30 cellular contexts compared by ENCODE assay signal in genomic region chr17:81132770-81133723, GRCh38. TPM values are rescaled to one million over a fixed set of nuclear protein-coding genes. Genes with fewer than 3 reads are reported as not detected.
A peak's percentile ranks its signal among the peaks of the same experiment; 100 is the strongest.
DNase-seq lines count a peak whose midpoint lies in the region; ATAC-seq and TF ChIP-seq lines count a peak whose summit lies in the region.
"Had no signal": no experiment of that assay in that cellular context is flagged by ENCODE, and none has a peak within 500 bp of the region (broad histone marks: within the 10 kb centered on the region; RNA-seq: fewer than 3 reads in every experiment).

No MANE protein-coding gene starts in this region.

- no peaks in the 10 kb centered on the region for H3K9me3 ChIP-seq in HEK293 (ENCODE audit: control insufficient read depth, insufficient read depth, low read depth, low read length)
- no peaks in the 10 kb centered on the region for H3K9me3 ChIP-seq in duodenal mucosa (ENCODE audit: control insufficient read depth in 1 of 2, low read length in 2 of 2)
- no peaks in the 10 kb centered on the region for H3K9me3 ChIP-seq in lower lobe of right lung
- no peaks in the 10 kb centered on the region for H3K9me3 ChIP-seq in stomach
- H3K9me3 ChIP-seq: psoas muscle, testis had no signal

- H3K36me3 ChIP-seq in HEK293 (ENCODE audit: control insufficient read depth in 2 of 2, insufficient read depth in 1 of 2, low read length in 2 of 2) (no peaks in the 10 kb centered on the region), duodenal mucosa (ENCODE audit: control insufficient read depth in 1 of 2, insufficient read depth in 2 of 2, low read length in 2 of 2) (no peaks in the 10 kb centered on the region), lower lobe of right lung (no peaks in the 10 kb centered on the region), stomach (no peaks in the 10 kb centered on the region)
- H3K36me3 ChIP-seq: brain microvascular endothelial cell had no signal

- H3K27ac ChIP-seq in HEK293 (ENCODE audit: extremely low read depth, low read depth, low read length) = no peak overlapping the region
- H3K27ac ChIP-seq in duodenal mucosa (ENCODE audit: low read depth, low read length) = peak overlapping the region; percentile 77
- peak overlapping the region; percentile 88 for H3K27ac ChIP-seq in lower lobe of right lung
- H3K27ac ChIP-seq in temporal lobe (ENCODE audit: low read depth, low read length) = peak overlapping the region; percentile 99
- H3K27ac ChIP-seq in stomach = peak overlapping the region in 1 of 5 donors; percentile 68
- H3K27ac ChIP-seq: brain microvascular endothelial cell, psoas muscle, testis, VCaP had no signal

- DNase-seq in lower lobe of right lung = peak; percentile 82
- DNase-seq in activated CD4-positive, alpha-beta T cell treated with anti-CD3 and anti-CD28 coated beads for 48 hours = no peak
- DNase-seq in stomach = no peak
- DNase-seq in MCF 10A (ENCODE audit: unreplicated experiment) = no peak
- DNase-seq: activated CD4-positive, alpha-beta T cell treated with anti-CD3 and anti-CD28 coated beads for 36 hours; activated naive CD4-positive, alpha-beta T cell treated with anti-CD3 and anti-CD28 coated beads, Interleukin-2, amount 50 U/mL, for 16 hours; activated T-cell treated with anti-CD3 and anti-CD28 coated beads for 4 hours; AML-193; brain microvascular endothelial cell; CD4-positive, alpha-beta memory T cell; immature natural killer cell; Karpas-422; left colon; psoas muscle; SIG-M5; testis had no signal

- POLR2A ChIA-PET in HEK293 (lab: Yijun Ruan, JAX) (no interaction called here), MCF 10A (lab: Yijun Ruan, JAX) (no interaction called here)

- intact Hi-C loops in lower lobe of right lung (cut with DNase I) = no loop called here
- intact Hi-C loops in stomach (cut with DNase I; ENCODE audit: low total_unique reads) = no loop called here
- intact Hi-C loops in MCF 10A (cut with micrococcal nuclease) = no loop called here

- H3K9ac ChIP-seq in duodenal mucosa (ENCODE audit: low read depth in 1 of 2, low read length in 2 of 2) = peak overlapping the region; percentile 49 to 98

- TF ChIP-seq CTCF in HEK293 (tag by site-specific recombination; IDR thresholded peaks at IDR 0.05) = no peak
- TF ChIP-seq CTCF in lower lobe of right lung (IDR thresholded peaks at IDR 0.05) = no peak
- TF ChIP-seq CTCF in stomach (IDR thresholded peaks at IDR 0.05) = no peak
- no peak for TF ChIP-seq CTCF in MCF 10A (IDR thresholded peaks at IDR 0.05; ENCODE audit: unreplicated experiment)

- peaks cover 6% of the 10 kb centered on the region for H3K4me1 Mint-ChIP-seq in MCF 10A (ENCODE audit: insufficient read depth, unreplicated experiment)
- H3K4me1 Mint-ChIP-seq: activated CD4-positive, alpha-beta T cell treated with anti-CD3 and anti-CD28 coated beads for 36 hours; CD4-positive, alpha-beta memory T cell; GM23338; immature natural killer cell; stimulated activated memory B cell treated with anti-CD40 and anti-IgM and Interleukin-4, amounts not matched to agents 10 μg/mL and 1 μg/mL and 100 μg/mL, for 72 hours had no signal

- BruUV-seq in MCF 10A (replicated peaks; lab: Mats Ljungman, UMichigan) = no TSS peak

- no peak overlapping the region for H3K27ac Mint-ChIP-seq in MCF 10A (ENCODE audit: low read depth, unreplicated experiment)
- H3K27ac Mint-ChIP-seq: activated CD4-positive, alpha-beta T cell treated with anti-CD3 and anti-CD28 coated beads for 36 hours; activated T-helper 2 cell treated with anti-CD3 and anti-CD28 coated beads, Interferon-gamma antibody, Interleukin-2, Interleukin-4, amounts not matched to agents 10 μg/mL and 5 μg/mL and 100 μg/mL, durations not matched to agents 14 hours and 24 hours and 36 hours; CD4-positive, alpha-beta memory T cell; GM23338; immature natural killer cell; stimulated activated memory B cell treated with anti-CD40 and anti-IgM and Interleukin-4, amounts not matched to agents 10 μg/mL and 1 μg/mL and 100 μg/mL, for 72 hours; T-helper 2 cell treated with Interferon-gamma antibody and Interleukin-4, amounts not matched to agents 5 μg/mL and 100 μg/mL, for 36 hours had no signal

- H3K36me3 Mint-ChIP-seq in MCF 10A (ENCODE audit: insufficient read depth, unreplicated experiment) = no peaks in the 10 kb centered on the region
- H3K36me3 Mint-ChIP-seq: CD4-positive, alpha-beta memory T cell; immature natural killer cell; stimulated activated memory B cell treated with anti-CD40 and anti-IgM and Interleukin-4, amounts not matched to agents 10 μg/mL and 1 μg/mL and 100 μg/mL, for 72 hours had no signal

- peak; percentile 36 to 63 for ATAC-seq in lower lobe of right lung
- ATAC-seq in HG03139 (IDR thresholded peaks at IDR 0.05; ENCODE audit: unreplicated experiment) = no peak
- ATAC-seq: activated CD4-positive, alpha-beta T cell treated with anti-CD3 and anti-CD28 coated beads for 36 hours; stimulated activated memory B cell treated with anti-CD40 and anti-IgM and Interleukin-4, amounts not matched to agents 10 μg/mL and 1 μg/mL and 100 μg/mL, for 72 hours had no signal

- no peak for TF ChIP-seq POLR2A in stomach (IDR thresholded peaks at IDR 0.05)

- no peak overlapping the region for H3K4me3 Mint-ChIP-seq in MCF 10A (ENCODE audit: unreplicated experiment)
- H3K4me3 Mint-ChIP-seq: activated CD4-positive, alpha-beta T cell treated with anti-CD3 and anti-CD28 coated beads for 36 hours; CD4-positive, alpha-beta memory T cell; GM23338; immature natural killer cell; stimulated activated memory B cell treated with anti-CD40 and anti-IgM and Interleukin-4, amounts not matched to agents 10 μg/mL and 1 μg/mL and 100 μg/mL, for 72 hours; T-helper 2 cell treated with Interferon-gamma antibody and Interleukin-4, amounts not matched to agents 5 μg/mL and 100 μg/mL, for 36 hours had no signal

- TF ChIP-seq EP300 in stomach (IDR thresholded peaks at IDR 0.05) = no peak

- H3K4me1 ChIP-seq in HEK293 (ENCODE audit: control insufficient read depth, insufficient read depth, low read length) (no peaks in the 10 kb centered on the region), duodenal mucosa (ENCODE audit: control insufficient read depth in 1 of 2, insufficient read depth in 2 of 2, low read length in 2 of 2) (peaks cover 14 to 26% of the 10 kb centered on the region in 2 donors), lower lobe of right lung (peaks cover 10% of the 10 kb centered on the region), stomach (peaks cover 0 to 24% (median 18%) of the 10 kb centered on the region in 4 donors)
- H3K4me1 ChIP-seq: psoas muscle, testis had no signal

- H3K27me3 ChIP-seq in duodenal mucosa (ENCODE audit: control insufficient read depth in 1 of 2, insufficient read depth in 2 of 2, low read length in 2 of 2) (no peaks in the 10 kb centered on the region), lower lobe of right lung (ENCODE audit: low read depth) (no peaks in the 10 kb centered on the region), stomach (no peaks in the 10 kb centered on the region)
- H3K27me3 ChIP-seq: brain microvascular endothelial cell, testis had no signal

- 72 to 86% (median 78%) methylated on average over 8 to 22 of the region's 22 CpGs for WGBS in stomach, 5 donors

- H3K9me3 Mint-ChIP-seq in MCF 10A (ENCODE audit: unreplicated experiment) = no peaks in the 10 kb centered on the region
- H3K9me3 Mint-ChIP-seq: immature natural killer cell had no signal

- H3K4me3 ChIP-seq in HEK293 (ENCODE audit: low read depth, low read length) = no peak overlapping the region
- peak overlapping the region; percentile 54 to 78 for H3K4me3 ChIP-seq in duodenal mucosa (ENCODE audit: low read depth in 1 of 2, low read length in 2 of 2)
- H3K4me3 ChIP-seq in lower lobe of right lung = peak overlapping the region; percentile 54
- H3K4me3 ChIP-seq in stomach = no peak overlapping the region
- H3K4me3 ChIP-seq: GM23338, psoas muscle, testis had no signal

- H3K27me3 Mint-ChIP-seq in MCF 10A (ENCODE audit: insufficient read depth, unreplicated experiment) = no peaks in the 10 kb centered on the region
- H3K27me3 Mint-ChIP-seq: activated CD4-positive, alpha-beta T cell treated with anti-CD3 and anti-CD28 coated beads for 36 hours; CD4-positive, alpha-beta memory T cell; stimulated activated memory B cell treated with anti-CD40 and anti-IgM and Interleukin-4, amounts not matched to agents 10 μg/mL and 1 μg/mL and 100 μg/mL, for 72 hours had no signal

- CTCF ChIA-PET in HEK293 (lab: Yijun Ruan, JAX) (interaction anchor here (1.2 kb wide), 1 partner anchor 109 kb away, joined by 3 read pairs; no protein-coding TSS in a partner anchor), MCF 10A (lab: Yijun Ruan, JAX) (interaction anchor here (0.6 to 1.4 kb wide), 5 partner anchors 10 to 480 kb away, joined by 3 to 4 read pairs (median 3); no protein-coding TSS in a partner anchor)

TF ChIP-seq in HEK293, 187 proteins besides CTCF, POLR2A, EP300 and RAD21 (continues in another document):
- TF ChIP-seq GLI2 (tag by site-specific recombination; IDR thresholded peaks at IDR 0.05; ENCODE audit: borderline replicate concordance, low read depth) (no peak), ZNF133 (tag by site-specific recombination; IDR thresholded peaks at IDR 0.05) (peak; percentile 75), ZNF596 (tag by site-specific recombination; IDR thresholded peaks at IDR 0.05) (no peak), TRIM28 (IDR thresholded peaks at IDR 0.05; ENCODE audit: borderline replicate concordance, low read length) (no peak)

RNA-seq across cellular contexts. Expression of gene PVALEF, which starts 32.3 kb away (rescaled TPM):
- total RNA-seq in lower lobe of right lung (not detected), temporal lobe (not detected), stomach (not detected), MCF 10A (2022) (not detected in 2 replicates)
- polyA plus RNA-seq in stomach = not detected
- total RNA-seq: A673; activated CD4-positive, alpha-beta T cell treated with anti-CD3 and anti-CD28 coated beads for 36 hours; activated T-helper 2 cell treated with anti-CD3 and anti-CD28 coated beads, Interferon-gamma antibody, Interleukin-2, Interleukin-4, amounts not matched to agents 10 μg/mL and 5 μg/mL and 100 μg/mL, durations not matched to agents 14 hours and 24 hours and 36 hours; CD4-positive, alpha-beta memory T cell; cerebellum; glomerular endothelial cell; GM23338; left colon; mesenteric fat pad; myocyte; psoas muscle; testis had no signal
- polyA plus RNA-seq: CD4-positive, alpha-beta memory T cell; GM23338; immature natural killer cell; psoas muscle had no signal

RNA-seq across cellular contexts. Expression of gene AATK, which starts 33.0 kb away (rescaled TPM):
- total RNA-seq in lower lobe of right lung (64.0 TPM), temporal lobe (7.9 TPM), stomach (10 to 100 TPM in 4 of 5 donors, under 1 TPM in 1; 0.87 to 31.7 (median 10.9) TPM), MCF 10A (2022) (0.59 and 1.4 TPM in 2 replicates)
- 1 to 10 TPM; 1.7 to 4.1 (median 3.1) TPM for polyA plus RNA-seq in stomach

Comparison
In these comparisons a context has a peak if more than half of its experiments do, and no peak if none do; other contexts are left out.
1. H3K4me3 ChIP-seq: peak in duodenal mucosa (2 of 2) and lower lobe of right lung (single experiment); none in HEK293 (single experiment) and stomach (0 of 4).